25 cellular contexts compared by ENCODE assay signal in genomic region chr12:125688223-125688622, GRCh38.
DNase-seq lines count a peak whose midpoint lies in the region; ATAC-seq and TF ChIP-seq lines count a peak whose summit lies in the region.
"Had no signal": no experiment of that assay in that cellular context is flagged by ENCODE, and none has a peak within 500 bp of the region (broad histone marks: within the 10 kb centered on the region; RNA-seq: fewer than 3 reads in every experiment).

No MANE protein-coding gene starts in this region.

- DNase-seq in H7 (peak; percentile 8), NB4 (ENCODE audit: low read depth) (peak; percentile 20), islet precursor cell (peak; percentile 56), NK-92 (lab: John Stamatoyannopoulos, UW; ENCODE audit: unreplicated experiment) (no peak), epidermal melanocyte (ENCODE audit: insufficient read length, low spot score) (no peak)
- DNase-seq: 8988T; ACHN; BE2C; C1 segment of cervical spinal cord; CD4-positive, alpha-beta memory T cell; CD4-positive, CD25-positive, alpha-beta regulatory T cell; CD8-positive, alpha-beta memory T cell; COR-L47; DMS 273 treated with DMSO at 0.1 percent for 48 hours; DMS153; DMS53; DMS79; DND-41; EL; GDM1 had no signal

- H3K4me3 Mint-ChIP-seq in stimulated activated memory B cell treated with anti-CD40 and anti-IgM and Interleukin-4, amounts not matched to agents 10 μg/mL and 1 μg/mL and 100 μg/mL, for 72 hours, result no peak overlapping the region
- H3K4me3 Mint-ChIP-seq: CD14-positive monocyte; CD4-positive, alpha-beta memory T cell; CD4-positive, CD25-positive, alpha-beta regulatory T cell; CD8-positive, alpha-beta memory T cell had no signal

- peak; percentile 17 for ATAC-seq in stimulated activated memory B cell treated with anti-CD40 and anti-IgM and Interleukin-4, amounts not matched to agents 10 μg/mL and 1 μg/mL and 100 μg/mL, for 72 hours
- ATAC-seq in HG02973 (IDR thresholded peaks at IDR 0.05; ENCODE audit: unreplicated experiment), result no peak
- ATAC-seq: GM12878 had no signal

- H3K36me3 ChIP-seq in H7 (replicated peaks; ENCODE audit: control insufficient read depth, insufficient read depth, low read length), result no peaks in the 10 kb centered on the region
- H3K36me3 ChIP-seq: BE2C, BLaER1 had no signal

- peaks cover 3% of the 10 kb centered on the region; the same call in 1 of the 2 replicates for H3K27me3 ChIP-seq in H7 (ENCODE audit: control insufficient read depth, insufficient read depth, low read length)
- H3K27me3 ChIP-seq: BE2C, BLaER1 had no signal

- H3K9me3 Mint-ChIP-seq in stimulated activated memory B cell treated with anti-CD40 and anti-IgM and Interleukin-4, amounts not matched to agents 10 μg/mL and 1 μg/mL and 100 μg/mL, for 72 hours, result no peaks in the 10 kb centered on the region

- H3K4me1 Mint-ChIP-seq in stimulated activated memory B cell treated with anti-CD40 and anti-IgM and Interleukin-4, amounts not matched to agents 10 μg/mL and 1 μg/mL and 100 μg/mL, for 72 hours, result no peaks in the 10 kb centered on the region
- H3K4me1 Mint-ChIP-seq: CD4-positive, alpha-beta memory T cell; CD4-positive, CD25-positive, alpha-beta regulatory T cell; CD8-positive, alpha-beta memory T cell had no signal

- no peaks in the 10 kb centered on the region for H3K36me3 Mint-ChIP-seq in stimulated activated memory B cell treated with anti-CD40 and anti-IgM and Interleukin-4, amounts not matched to agents 10 μg/mL and 1 μg/mL and 100 μg/mL, for 72 hours
- H3K36me3 Mint-ChIP-seq: CD14-positive monocyte; CD4-positive, alpha-beta memory T cell; CD4-positive, CD25-positive, alpha-beta regulatory T cell; CD8-positive, alpha-beta memory T cell had no signal

- H3K4me3 ChIP-seq in H7 (ENCODE audit: insufficient read depth, low read depth, low read length), result no peak overlapping the region
- no peak overlapping the region for H3K4me3 ChIP-seq in NB4 (ENCODE audit: low read depth, low read length)
- H3K4me3 ChIP-seq: BLaER1, GM12878 had no signal

- TF ChIP-seq CTCF in NB4 (IDR thresholded peaks at IDR 0.05; ENCODE audit: low read depth, low read length), result no peak

- no peak for TF ChIP-seq POLR2A in NB4 (IDR thresholded peaks at IDR 0.05; ENCODE audit: extremely low read depth, insufficient read length)

- H3K27me3 Mint-ChIP-seq in stimulated activated memory B cell treated with anti-CD40 and anti-IgM and Interleukin-4, amounts not matched to agents 10 μg/mL and 1 μg/mL and 100 μg/mL, for 72 hours, result peaks cover 9% of the 10 kb centered on the region
- H3K27me3 Mint-ChIP-seq: CD8-positive, alpha-beta memory T cell had no signal

- no peak overlapping the region for H3K27ac Mint-ChIP-seq in stimulated activated memory B cell treated with anti-CD40 and anti-IgM and Interleukin-4, amounts not matched to agents 10 μg/mL and 1 μg/mL and 100 μg/mL, for 72 hours
- H3K27ac Mint-ChIP-seq: CD14-positive monocyte; CD4-positive, alpha-beta memory T cell; CD4-positive, CD25-positive, alpha-beta regulatory T cell; CD8-positive, alpha-beta memory T cell had no signal

Comparison
In these comparisons a context has a peak if more than half of its experiments do, and no peak if none do; other contexts are left out.
1. DNase-seq: peak in H7 (single experiment), NB4 (single experiment) and islet precursor cell (single experiment); none in NK-92 (single experiment) and epidermal melanocyte (single experiment).